In genomic region chr9:112097712-112098688, GRCh38 we compare ENCODE assay signal across 7 cellular contexts.
DNase-seq lines count a peak whose midpoint lies in the region; ATAC-seq and TF ChIP-seq lines count a peak whose summit lies in the region.

No MANE protein-coding gene starts in this region.

- no peak overlapping the region for H3K4me3 Mint-ChIP-seq in activated T-helper 1 cell treated with anti-CD3 and anti-CD28 coated beads, Interleukin-12 subunit alpha, Interleukin-12 subunit beta, Interleukin-2, Interleukin-4 antibody, amounts not matched to agents 30 ng/mL and 10 ng/mL and 1 ng/mL, durations not matched to agents 14 hours and 24 hours and 36 hours

- ATAC-seq in omental fat pad (ENCODE audit: low FRiP score) = peak; percentile 71

- H3K27ac ChIP-seq in tibial nerve = no peak overlapping the region

- TF ChIP-seq POLR2A in tibial nerve (IDR thresholded peaks at IDR 0.05) = no peak

- no peaks in the 10 kb centered on the region for H3K27me3 ChIP-seq in tibial nerve

- TF ChIP-seq CTCF in GM13976 (IDR thresholded peaks at IDR 0.05; ENCODE audit: borderline replicate concordance, control extremely low read depth, extremely low read depth, insufficient read depth, missing control alignments) (peak; percentile 75), LNCAP (IDR thresholded peaks at IDR 0.05) (peak; percentile 94), omental fat pad (IDR thresholded peaks at IDR 0.05) (peak in 2 of 3 donors; percentile 26 to 66), tibial nerve (IDR thresholded peaks at IDR 0.05) (peak; percentile 79 to 88 (median 83))

- peaks cover 2% of the 10 kb centered on the region for H3K27me3 Mint-ChIP-seq in activated T-helper 1 cell treated with anti-CD3 and anti-CD28 coated beads, Interleukin-12 subunit alpha, Interleukin-12 subunit beta, Interleukin-2, Interleukin-4 antibody, amounts not matched to agents 30 ng/mL and 10 ng/mL and 1 ng/mL, durations not matched to agents 14 hours and 24 hours and 36 hours (ENCODE audit: insufficient read depth)

- peaks cover 32% of the 10 kb centered on the region for H3K4me1 Mint-ChIP-seq in activated T-helper 1 cell treated with anti-CD3 and anti-CD28 coated beads, Interleukin-12 subunit alpha, Interleukin-12 subunit beta, Interleukin-2, Interleukin-4 antibody, amounts not matched to agents 30 ng/mL and 10 ng/mL and 1 ng/mL, durations not matched to agents 14 hours and 24 hours and 36 hours (ENCODE audit: low read depth)

- H3K9me3 Mint-ChIP-seq in activated T-helper 1 cell treated with anti-CD3 and anti-CD28 coated beads, Interleukin-12 subunit alpha, Interleukin-12 subunit beta, Interleukin-2, Interleukin-4 antibody, amounts not matched to agents 30 ng/mL and 10 ng/mL and 1 ng/mL, durations not matched to agents 14 hours and 24 hours and 36 hours = no peaks in the 10 kb centered on the region

- no peak for TF ChIP-seq EP300 in tibial nerve (IDR thresholded peaks at IDR 0.05)

- 69 to 71% methylated on average over 15 of the region's 15 CpGs for WGBS in tibial nerve, 2 donors

- intact Hi-C loops in activated T-helper 1 cell treated with anti-CD3 and anti-CD28 coated beads, Interleukin-12 subunit alpha, Interleukin-12 subunit beta, Interleukin-2, Interleukin-4 antibody, amounts not matched to agents 30 ng/mL and 10 ng/mL and 1 ng/mL, durations not matched to agents 14 hours and 24 hours and 36 hours (cut with micrococcal nuclease) = loop anchor here (1.0 to 5.0 kb wide), 8 partner anchors 84 to 695 kb away; partner anchors contain the start of genes INIP and KIAA1958

- H3K4me3 ChIP-seq in tibial nerve = no peak overlapping the region

- no peak overlapping the region for H3K27ac Mint-ChIP-seq in activated T-helper 1 cell treated with anti-CD3 and anti-CD28 coated beads, Interleukin-12 subunit alpha, Interleukin-12 subunit beta, Interleukin-2, Interleukin-4 antibody, amounts not matched to agents 30 ng/mL and 10 ng/mL and 1 ng/mL, durations not matched to agents 14 hours and 24 hours and 36 hours

- peaks cover 9% of the 10 kb centered on the region for H3K36me3 Mint-ChIP-seq in activated T-helper 1 cell treated with anti-CD3 and anti-CD28 coated beads, Interleukin-12 subunit alpha, Interleukin-12 subunit beta, Interleukin-2, Interleukin-4 antibody, amounts not matched to agents 30 ng/mL and 10 ng/mL and 1 ng/mL, durations not matched to agents 14 hours and 24 hours and 36 hours (ENCODE audit: low read depth)

- no peaks in the 10 kb centered on the region for H3K9me3 ChIP-seq in tibial nerve

- DNase-seq in GM13976 (ENCODE audit: low spot score) (peak; percentile 66), RKO (ENCODE audit: low spot score) (peak; percentile 85), fibroblast of the conjunctiva (ENCODE audit: low read depth) (peak; percentile 62), omental fat pad (ENCODE audit: low spot score) (no peak), tibial nerve (ENCODE audit: low spot score in 2 of 2) (peak in 1 of 2 donors; percentile 65)
- peak; percentile 54 for DNase-seq in activated T-helper 1 cell treated with anti-CD3 and anti-CD28 coated beads, Interleukin-12 subunit alpha, Interleukin-12 subunit beta, Interleukin-2, Interleukin-4 antibody, amounts not matched to agents 30 ng/mL and 10 ng/mL and 1 ng/mL, durations not matched to agents 14 hours and 24 hours and 36 hours (ENCODE audit: low spot score)

- peaks cover 0 to 3% (median 0%) of the 10 kb centered on the region in 4 donors for H3K4me1 ChIP-seq in tibial nerve

- no peaks in the 10 kb centered on the region for H3K36me3 ChIP-seq in tibial nerve

- in situ Hi-C loops in GM13976 (cut with MboI; ENCODE audit: low sequenced_read_pairs, unreplicated experiment) = loop anchor here (10.0 to 25.0 kb wide), 2 partner anchors 614 to 717 kb away; partner anchors contain the start of gene INIP
